ENCODE assay signal across 12 cellular contexts in the genomic region with DNA sequence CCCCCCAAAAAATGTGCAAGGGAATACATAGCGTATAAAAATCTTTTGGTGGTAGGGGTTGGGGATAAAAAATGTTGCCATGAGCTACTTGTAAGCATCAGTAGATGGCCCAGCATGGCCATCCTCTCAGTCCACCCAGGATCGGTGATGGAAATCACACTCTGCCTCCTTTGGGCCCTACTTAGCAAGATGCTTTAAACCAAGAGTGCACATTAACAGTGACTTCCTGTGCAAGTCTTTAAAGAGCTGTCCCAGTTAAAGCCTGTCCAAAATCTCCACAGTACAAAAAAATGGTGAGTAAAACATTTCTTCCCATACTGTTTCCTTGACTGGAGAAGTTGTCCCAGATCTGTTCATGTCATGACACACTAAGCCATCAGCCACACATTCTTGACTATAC. TPM values are rescaled to one million over a fixed set of nuclear protein-coding genes. Genes with fewer than 3 reads are reported as not detected.
DNase-seq lines count a peak whose midpoint lies in the region; ATAC-seq lines count a peak whose summit lies in the region.
"Had no signal": no experiment of that assay in that cellular context is flagged by ENCODE, and none has a peak within 500 bp of the region (broad histone marks: within the 10 kb centered on the region; RNA-seq: fewer than 3 reads in every experiment).

No MANE protein-coding gene starts in this region.

- peaks cover 31% of the 10 kb centered on the region for H3K36me3 Mint-ChIP-seq in activated CD4-positive, alpha-beta memory T cell treated with anti-CD3 and anti-CD28 coated beads for 36 hours
- H3K36me3 Mint-ChIP-seq in natural killer cell treated with Interleukin-12 subunit alpha and Interleukin-12 subunit beta and Interleukin-15 and Interleukin-18, amount 100 ng/mL, for 72 hours, result peaks cover 39% of the 10 kb centered on the region

- POLR2A ChIA-PET in activated CD4-positive, alpha-beta memory T cell treated with anti-CD3 and anti-CD28 coated beads for 36 hours (lab: Charles Lee), result interaction anchor here (1.0 to 7.3 kb wide), 3 partner anchors 14 to 94 kb away, joined by 3 to 101 read pairs (median 10); partner anchors contain the start of gene ANKRD44

- CTCF ChIA-PET in activated CD4-positive, alpha-beta memory T cell treated with anti-CD3 and anti-CD28 coated beads for 36 hours (lab: Charles Lee), result interaction anchor here (0.7 kb wide), 1 partner anchor 37 kb away, joined by 4 read pairs; no protein-coding TSS in a partner anchor

- H3K27ac Mint-ChIP-seq in activated CD4-positive, alpha-beta memory T cell treated with anti-CD3 and anti-CD28 coated beads for 36 hours, result peak overlapping the region; percentile 100
- H3K27ac Mint-ChIP-seq in natural killer cell treated with Interleukin-12 subunit alpha and Interleukin-12 subunit beta and Interleukin-15 and Interleukin-18, amount 100 ng/mL, for 72 hours, result peak overlapping the region; percentile 99 to 100

- no peak for DNase-seq in activated CD4-positive, alpha-beta memory T cell treated with anti-CD3 and anti-CD28 coated beads for 36 hours
- no peak for DNase-seq in natural killer cell treated with Interleukin-12 subunit alpha and Interleukin-12 subunit beta and Interleukin-15 and Interleukin-18, amount 100 ng/mL, for 72 hours (ENCODE audit: low spot score)
- DNase-seq in HuH-7 (ENCODE audit: low spot score), result no peak
- DNase-seq: DMS79; effector CD4-positive, alpha-beta T cell; NCI-H345; SW 1271 had no signal

- ATAC-seq in GM18511 (IDR thresholded peaks at IDR 0.05; ENCODE audit: unreplicated experiment), result peak; percentile 39
- peak; percentile 36 for ATAC-seq in HG03139 (IDR thresholded peaks at IDR 0.05; ENCODE audit: unreplicated experiment)
- peak; percentile 50 to 52 for ATAC-seq in natural killer cell treated with Interleukin-12 subunit alpha and Interleukin-12 subunit beta and Interleukin-15 and Interleukin-18, amount 100 ng/mL, for 72 hours
- no peak for ATAC-seq in GM18519 (IDR thresholded peaks at IDR 0.05; ENCODE audit: low FRiP score, unreplicated experiment)
- ATAC-seq in HG02884 (IDR thresholded peaks at IDR 0.05; ENCODE audit: unreplicated experiment), result no peak
- no peak for ATAC-seq in HG02852 (IDR thresholded peaks at IDR 0.05; ENCODE audit: unreplicated experiment)

- intact Hi-C loops in activated CD4-positive, alpha-beta memory T cell treated with anti-CD3 and anti-CD28 coated beads for 36 hours (cut with micrococcal nuclease), result loop anchor here (1.0 kb wide), 1 partner anchor 82 kb away; no protein-coding TSS in a partner anchor

- no peaks in the 10 kb centered on the region for H3K27me3 Mint-ChIP-seq in activated CD4-positive, alpha-beta memory T cell treated with anti-CD3 and anti-CD28 coated beads for 36 hours
- H3K27me3 Mint-ChIP-seq in natural killer cell treated with Interleukin-12 subunit alpha and Interleukin-12 subunit beta and Interleukin-15 and Interleukin-18, amount 100 ng/mL, for 72 hours, result no peaks in the 10 kb centered on the region

- peak overlapping the region; percentile 74 for H3K4me3 Mint-ChIP-seq in activated CD4-positive, alpha-beta memory T cell treated with anti-CD3 and anti-CD28 coated beads for 36 hours
- peak overlapping the region; percentile 95 for H3K4me3 Mint-ChIP-seq in natural killer cell treated with Interleukin-12 subunit alpha and Interleukin-12 subunit beta and Interleukin-15 and Interleukin-18, amount 100 ng/mL, for 72 hours

- H3K4me1 Mint-ChIP-seq in activated CD4-positive, alpha-beta memory T cell treated with anti-CD3 and anti-CD28 coated beads for 36 hours (ENCODE audit: low read depth), result peaks cover 87% of the 10 kb centered on the region
- H3K4me1 Mint-ChIP-seq in natural killer cell treated with Interleukin-12 subunit alpha and Interleukin-12 subunit beta and Interleukin-15 and Interleukin-18, amount 100 ng/mL, for 72 hours (ENCODE audit: low read depth in 2 of 2), result peaks cover 77 to 87% of the 10 kb centered on the region in 2 donors

- peaks cover 4% of the 10 kb centered on the region for H3K9me3 Mint-ChIP-seq in activated CD4-positive, alpha-beta memory T cell treated with anti-CD3 and anti-CD28 coated beads for 36 hours
- H3K9me3 Mint-ChIP-seq in natural killer cell treated with Interleukin-12 subunit alpha and Interleukin-12 subunit beta and Interleukin-15 and Interleukin-18, amount 100 ng/mL, for 72 hours, result peaks cover 3% of the 10 kb centered on the region

RNA-seq across cellular contexts. Expression of gene ANKRD44, which starts 18.0 kb away (rescaled TPM):
- total RNA-seq in activated CD4-positive, alpha-beta memory T cell treated with anti-CD3 and anti-CD28 coated beads for 36 hours, result 100 to 1,000 TPM; 123 to 125 TPM
- 100 to 1,000 TPM; 307 to 413 TPM for total RNA-seq in natural killer cell treated with Interleukin-12 subunit alpha and Interleukin-12 subunit beta and Interleukin-15 and Interleukin-18, amount 100 ng/mL, for 72 hours

Comparison
In these comparisons a context has a peak if more than half of its experiments do, and no peak if none do; other contexts are left out.
1. ATAC-seq: peak in GM18511 (single experiment), HG03139 (single experiment) and natural killer cell treated with Interleukin-12 subunit alpha and Interleukin-12 subunit beta and Interleukin-15 and Interleukin-18, amount 100 ng/mL, for 72 hours (2 of 2); none in GM18519 (single experiment), HG02884 (single experiment) and HG02852 (single experiment).